ENCODE assay signal across 2 cellular contexts in the genomic region with DNA sequence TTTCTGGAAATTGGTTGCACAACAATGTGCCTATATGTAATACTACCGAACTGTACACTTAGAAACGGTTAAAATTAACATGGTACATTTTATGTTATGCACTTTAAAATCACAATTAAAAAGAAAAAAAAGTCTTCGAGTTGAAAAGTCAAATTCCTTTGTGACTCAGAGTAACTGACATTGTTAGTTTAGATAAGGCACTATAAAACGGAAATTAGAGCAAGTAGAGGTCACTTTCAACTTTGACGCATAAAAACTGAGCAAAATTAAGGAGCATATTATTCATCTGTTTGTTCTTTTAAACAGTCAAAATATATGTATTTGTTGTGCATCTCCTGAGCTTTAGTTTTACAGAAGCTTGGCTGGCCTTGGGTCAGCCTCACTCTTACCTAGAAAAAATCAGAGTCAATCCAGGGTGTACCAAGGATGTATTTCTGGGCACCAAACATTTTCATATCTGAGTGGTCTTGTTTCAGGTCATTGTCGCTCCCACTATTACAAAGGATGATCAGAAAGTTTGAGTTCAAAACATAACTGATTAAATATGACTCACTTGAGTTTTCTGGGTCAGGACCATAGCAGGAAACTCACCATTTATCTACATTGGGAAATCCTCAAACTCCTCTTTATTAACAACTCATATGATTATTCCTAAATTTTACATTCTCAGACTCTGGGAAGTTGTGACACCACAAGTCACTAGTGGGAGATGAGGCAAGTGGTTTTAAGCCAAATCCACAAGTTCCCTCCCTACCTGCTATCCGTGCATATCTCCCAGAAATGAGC.
TF ChIP-seq lines count a peak whose summit lies in the region.

No MANE protein-coding gene starts in this region.

TF ChIP-seq in liver, 16 proteins besides CTCF, POLR2A, EP300 and RAD21:
- no peak for TF ChIP-seq GABPA (IDR thresholded peaks at IDR 0.05 in 1 of 2, conservative IDR thresholded peaks at IDR 0.05 in 1 of 2)
- TF ChIP-seq NR2F2 (IDR thresholded peaks at IDR 0.05), result peak; percentile 45

TF ChIP-seq in HepG2, 621 proteins besides CTCF, POLR2A, EP300 and RAD21:
- no peak for TF ChIP-seq CHCHD3 (CRISPR knock-in tag; IDR thresholded peaks at IDR 0.05)
- no peak for TF ChIP-seq ZNF230 (CRISPR knock-in tag; IDR thresholded peaks at IDR 0.05)
- TF ChIP-seq MEIS2 (CRISPR knock-in tag; IDR thresholded peaks at IDR 0.05), result no peak
- no peak for TF ChIP-seq MTA3 (CRISPR knock-in tag; IDR thresholded peaks at IDR 0.05)
- no peak for TF ChIP-seq YEATS4 (CRISPR knock-in tag; IDR thresholded peaks at IDR 0.05; ENCODE audit: borderline replicate concordance)
- TF ChIP-seq, protein P1, sequence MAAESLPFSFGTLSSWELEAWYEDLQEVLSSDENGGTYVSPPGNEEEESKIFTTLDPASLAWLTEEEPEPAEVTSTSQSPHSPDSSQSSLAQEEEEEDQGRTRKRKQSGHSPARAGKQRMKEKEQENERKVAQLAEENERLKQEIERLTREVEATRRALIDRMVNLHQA (CRISPR knock-in tag; IDR thresholded peaks at IDR 0.05), result no peak
- TF ChIP-seq EZH2 (conservative IDR thresholded peaks at IDR 0.05; ENCODE audit: low read depth, low read length), result no peak
- TF ChIP-seq TP53 (CRISPR knock-in tag; conservative IDR thresholded peaks at IDR 0.05), result no peak
- no peak for TF ChIP-seq ZSCAN12 (CRISPR knock-in tag; IDR thresholded peaks at IDR 0.05)
- TF ChIP-seq NCOA5 (CRISPR knock-in tag; IDR thresholded peaks at IDR 0.05), result no peak
- TF ChIP-seq, protein P2, sequence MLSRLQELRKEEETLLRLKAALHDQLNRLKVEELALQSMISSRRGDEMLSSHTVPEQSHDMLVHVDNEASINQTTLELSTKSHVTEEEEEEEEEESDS (CRISPR knock-in tag; IDR thresholded peaks at IDR 0.05; ENCODE audit: borderline replicate concordance), result no peak
